2 cellular contexts compared by ENCODE assay signal in the genomic region with DNA sequence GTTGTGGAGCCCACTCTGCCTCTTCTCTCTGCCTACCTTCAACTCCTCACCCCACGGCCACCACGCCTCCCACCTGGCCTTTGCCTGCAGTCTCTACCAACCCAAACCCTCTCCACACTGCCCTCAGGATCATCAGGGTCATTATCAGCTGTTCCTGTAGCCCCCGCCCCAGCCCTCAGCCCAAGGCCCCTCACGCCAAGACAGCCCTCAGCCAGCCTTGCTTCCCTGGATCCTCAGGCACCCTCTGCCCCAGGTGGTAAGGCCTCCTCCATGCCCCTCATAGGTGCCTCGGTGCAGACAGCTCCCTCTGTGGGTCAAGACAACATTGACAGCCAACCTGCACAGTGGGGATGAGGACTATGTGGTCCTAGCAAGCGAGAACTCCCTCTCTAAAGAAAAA.
TF ChIP-seq lines count a peak whose summit lies in the region.

No MANE protein-coding gene starts in this region.

TF ChIP-seq in SK-N-SH, 30 proteins besides CTCF, POLR2A, EP300 and RAD21 (continued from another document):
- TF ChIP-seq, protein P1, sequence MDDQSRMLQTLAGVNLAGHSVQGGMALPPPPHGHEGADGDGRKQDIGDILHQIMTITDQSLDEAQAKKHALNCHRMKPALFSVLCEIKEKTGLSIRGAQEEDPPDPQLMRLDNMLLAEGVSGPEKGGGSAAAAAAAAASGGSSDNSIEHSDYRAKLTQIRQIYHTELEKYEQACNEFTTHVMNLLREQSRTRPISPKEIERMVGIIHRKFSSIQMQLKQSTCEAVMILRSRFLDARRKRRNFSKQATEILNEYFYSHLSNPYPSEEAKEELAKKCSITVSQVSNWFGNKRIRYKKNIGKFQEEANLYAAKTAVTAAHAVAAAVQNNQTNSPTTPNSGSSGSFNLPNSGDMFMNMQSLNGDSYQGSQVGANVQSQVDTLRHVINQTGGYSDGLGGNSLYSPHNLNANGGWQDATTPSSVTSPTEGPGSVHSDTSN (IDR thresholded peaks at IDR 0.05): no peak

TF ChIP-seq in SK-N-SH treated with all-trans-retinoic acid at 6 μM for 48 hours, 23 proteins besides CTCF, POLR2A, EP300 and RAD21 (continued from another document):
- TF ChIP-seq, protein P2, sequence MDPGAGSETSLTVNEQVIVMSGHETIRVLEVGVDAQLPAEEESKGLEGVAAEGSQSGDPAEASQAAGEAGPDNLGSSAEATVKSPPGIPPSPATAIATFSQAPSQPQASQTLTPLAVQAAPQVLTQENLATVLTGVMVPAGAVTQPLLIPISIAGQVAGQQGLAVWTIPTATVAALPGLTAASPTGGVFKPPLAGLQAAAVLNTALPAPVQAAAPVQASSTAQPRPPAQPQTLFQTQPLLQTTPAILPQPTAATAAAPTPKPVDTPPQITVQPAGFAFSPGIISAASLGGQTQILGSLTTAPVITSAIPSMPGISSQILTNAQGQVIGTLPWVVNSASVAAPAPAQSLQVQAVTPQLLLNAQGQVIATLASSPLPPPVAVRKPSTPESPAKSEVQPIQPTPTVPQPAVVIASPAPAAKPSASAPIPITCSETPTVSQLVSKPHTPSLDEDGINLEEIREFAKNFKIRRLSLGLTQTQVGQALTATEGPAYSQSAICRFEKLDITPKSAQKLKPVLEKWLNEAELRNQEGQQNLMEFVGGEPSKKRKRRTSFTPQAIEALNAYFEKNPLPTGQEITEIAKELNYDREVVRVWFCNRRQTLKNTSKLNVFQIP (CRISPR knock-in tag; IDR thresholded peaks at IDR 0.05; ENCODE audit: borderline replicate concordance, low read depth): no peak
- TF ChIP-seq TCF4 (CRISPR knock-in tag; IDR thresholded peaks at IDR 0.05; ENCODE audit: borderline replicate concordance): no peak
- TF ChIP-seq GLIS3 (CRISPR knock-in tag; IDR thresholded peaks at IDR 0.05): no peak
- TF ChIP-seq, protein P3, sequence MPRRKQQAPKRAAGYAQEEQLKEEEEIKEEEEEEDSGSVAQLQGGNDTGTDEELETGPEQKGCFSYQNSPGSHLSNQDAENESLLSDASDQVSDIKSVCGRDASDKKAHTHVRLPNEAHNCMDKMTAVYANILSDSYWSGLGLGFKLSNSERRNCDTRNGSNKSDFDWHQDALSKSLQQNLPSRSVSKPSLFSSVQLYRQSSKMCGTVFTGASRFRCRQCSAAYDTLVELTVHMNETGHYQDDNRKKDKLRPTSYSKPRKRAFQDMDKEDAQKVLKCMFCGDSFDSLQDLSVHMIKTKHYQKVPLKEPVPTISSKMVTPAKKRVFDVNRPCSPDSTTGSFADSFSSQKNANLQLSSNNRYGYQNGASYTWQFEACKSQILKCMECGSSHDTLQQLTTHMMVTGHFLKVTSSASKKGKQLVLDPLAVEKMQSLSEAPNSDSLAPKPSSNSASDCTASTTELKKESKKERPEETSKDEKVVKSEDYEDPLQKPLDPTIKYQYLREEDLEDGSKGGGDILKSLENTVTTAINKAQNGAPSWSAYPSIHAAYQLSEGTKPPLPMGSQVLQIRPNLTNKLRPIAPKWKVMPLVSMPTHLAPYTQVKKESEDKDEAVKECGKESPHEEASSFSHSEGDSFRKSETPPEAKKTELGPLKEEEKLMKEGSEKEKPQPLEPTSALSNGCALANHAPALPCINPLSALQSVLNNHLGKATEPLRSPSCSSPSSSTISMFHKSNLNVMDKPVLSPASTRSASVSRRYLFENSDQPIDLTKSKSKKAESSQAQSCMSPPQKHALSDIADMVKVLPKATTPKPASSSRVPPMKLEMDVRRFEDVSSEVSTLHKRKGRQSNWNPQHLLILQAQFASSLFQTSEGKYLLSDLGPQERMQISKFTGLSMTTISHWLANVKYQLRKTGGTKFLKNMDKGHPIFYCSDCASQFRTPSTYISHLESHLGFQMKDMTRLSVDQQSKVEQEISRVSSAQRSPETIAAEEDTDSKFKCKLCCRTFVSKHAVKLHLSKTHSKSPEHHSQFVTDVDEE (CRISPR knock-in tag; IDR thresholded peaks at IDR 0.05): no peak
- no peak for TF ChIP-seq ZNF8 (CRISPR knock-in tag; IDR thresholded peaks at IDR 0.05)
- TF ChIP-seq ZNF565 (CRISPR knock-in tag; conservative IDR thresholded peaks at IDR 0.05; ENCODE audit: low read depth): no peak
- no peak for TF ChIP-seq ZFP30 (CRISPR knock-in tag; IDR thresholded peaks at IDR 0.05)
